ENCODE assay signal across 17 cellular contexts in the genomic region with DNA sequence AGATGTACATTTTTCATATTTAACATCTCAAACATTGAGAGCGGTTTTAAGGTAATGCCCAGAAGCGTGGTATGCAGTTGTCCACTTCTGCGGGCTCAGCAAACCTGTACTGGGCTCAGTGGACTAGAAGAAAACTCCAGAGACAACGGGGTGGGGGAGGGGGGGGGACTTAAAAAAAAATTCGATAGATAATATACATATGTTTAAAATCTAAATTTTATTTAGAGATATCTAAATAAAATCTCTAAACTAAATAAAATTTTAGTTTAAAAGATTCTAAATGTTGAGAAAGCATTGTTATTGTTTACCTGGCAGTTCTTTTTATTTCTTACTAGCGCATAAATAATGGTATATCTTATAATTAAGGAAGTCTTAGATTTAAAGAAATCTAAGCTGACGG. TPM values are rescaled to one million over a fixed set of nuclear protein-coding genes. Genes with fewer than 3 reads are reported as not detected.
A peak's percentile ranks its signal among the peaks of the same experiment; 100 is the strongest.
DNase-seq lines count a peak whose midpoint lies in the region; TF ChIP-seq lines count a peak whose summit lies in the region.
"Had no signal": no experiment of that assay in that cellular context is flagged by ENCODE, and none has a peak within 500 bp of the region (broad histone marks: within the 10 kb centered on the region; RNA-seq: fewer than 3 reads in every experiment).

No MANE protein-coding gene starts in this region.

- H3K27ac Mint-ChIP-seq in activated T-cell treated with anti-CD3 and anti-CD28 coated beads, Interleukin-2, amount 50 U/mL, for 24 hours = peak overlapping the region; percentile 96
- H3K27ac Mint-ChIP-seq in activated naive CD8-positive, alpha-beta T cell = no peak overlapping the region
- no peak overlapping the region for H3K27ac Mint-ChIP-seq in neural progenitor cell
- no peak overlapping the region for H3K27ac Mint-ChIP-seq in osteocyte (ENCODE audit: unreplicated experiment)

- no peak overlapping the region for H3K4me2 ChIP-seq in neural progenitor cell

- peaks cover 36% of the 10 kb centered on the region for H3K36me3 Mint-ChIP-seq in activated T-cell treated with anti-CD3 and anti-CD28 coated beads, Interleukin-2, amount 50 U/mL, for 24 hours (ENCODE audit: low read depth)
- H3K36me3 Mint-ChIP-seq in activated naive CD8-positive, alpha-beta T cell = no peaks in the 10 kb centered on the region
- H3K36me3 Mint-ChIP-seq in neural progenitor cell (no peaks in the 10 kb centered on the region), osteocyte (ENCODE audit: unreplicated experiment) (no peaks in the 10 kb centered on the region)

- H3K9me3 ChIP-seq in neural progenitor cell (ENCODE audit: low read depth) (no peaks in the 10 kb centered on the region), ascending aorta (no peaks in the 10 kb centered on the region)
- H3K9me3 ChIP-seq: neutrophil, SK-N-SH, vagina had no signal

- H3K4me3 ChIP-seq in GM12865 (ENCODE audit: low read depth, low read length) = peak overlapping the region; percentile 75
- no peak overlapping the region for H3K4me3 ChIP-seq in neural progenitor cell
- H3K4me3 ChIP-seq in ascending aorta = no peak overlapping the region

- H3K79me2 ChIP-seq in neural progenitor cell (ENCODE audit: low read depth) = no peaks in the 10 kb centered on the region

- H3F3A ChIP-seq in neural progenitor cell (ENCODE audit: low read depth) = no peaks in the 10 kb centered on the region

- H3K9ac ChIP-seq in neural progenitor cell = no peak overlapping the region
- H3K9ac ChIP-seq: SK-N-SH had no signal

- DNase-seq in activated T-cell treated with anti-CD3 and anti-CD28 coated beads, Interleukin-2, amount 50 U/mL, for 24 hours = no peak
- no peak for DNase-seq in activated T-cell treated with anti-CD3 and anti-CD28 coated beads for 4 hours
- no peak for DNase-seq in GM12865 (ENCODE audit: low read depth)
- DNase-seq in neural progenitor cell (ENCODE audit: low spot score) = no peak
- no peak for DNase-seq in osteocyte (ENCODE audit: extremely low spot score, unreplicated experiment)
- no peak for DNase-seq in ascending aorta (ENCODE audit: low spot score in 2 of 2)
- no peak for DNase-seq in NCI-H1105 treated with DMSO at 0.1 percent for 48 hours (lab: John Stamatoyannopoulos, UW)
- DNase-seq: ACHN, NCI-H2107, SK-N-SH, substantia nigra, T1000 had no signal

- TF ChIP-seq CTCF in GM12865 (IDR thresholded peaks at IDR 0.05; ENCODE audit: insufficient read depth, low read depth, low read length, missing control alignments) = no peak
- no peak for TF ChIP-seq CTCF in neural progenitor cell (IDR thresholded peaks at IDR 0.05)
- no peak for TF ChIP-seq CTCF in osteocyte (IDR thresholded peaks at IDR 0.05)
- no peak for TF ChIP-seq CTCF in ascending aorta (IDR thresholded peaks at IDR 0.05)

- H2AFZ ChIP-seq in neural progenitor cell (replicated peaks) = no peak overlapping the region

- H3K36me3 ChIP-seq in neural progenitor cell = no peaks in the 10 kb centered on the region
- no peaks in the 10 kb centered on the region for H3K36me3 ChIP-seq in ascending aorta
- H3K36me3 ChIP-seq: neutrophil, vagina had no signal

- H3K27me3 Mint-ChIP-seq in activated T-cell treated with anti-CD3 and anti-CD28 coated beads, Interleukin-2, amount 50 U/mL, for 24 hours = peaks cover 2% of the 10 kb centered on the region
- H3K27me3 Mint-ChIP-seq in activated naive CD8-positive, alpha-beta T cell = peaks cover 6% of the 10 kb centered on the region
- peaks cover 11% of the 10 kb centered on the region for H3K27me3 Mint-ChIP-seq in neural progenitor cell (ENCODE audit: insufficient read depth, low read depth)
- peaks cover 70% of the 10 kb centered on the region for H3K27me3 Mint-ChIP-seq in osteocyte (ENCODE audit: unreplicated experiment)

- H4K20me1 ChIP-seq in neural progenitor cell (ENCODE audit: low read depth) = no peaks in the 10 kb centered on the region

- H3K4me3 Mint-ChIP-seq in activated T-cell treated with anti-CD3 and anti-CD28 coated beads, Interleukin-2, amount 50 U/mL, for 24 hours = peak overlapping the region; percentile 96
- peak overlapping the region; percentile 58 for H3K4me3 Mint-ChIP-seq in activated naive CD8-positive, alpha-beta T cell
- H3K4me3 Mint-ChIP-seq in neural progenitor cell (peak overlapping the region; percentile 84), osteocyte (ENCODE audit: unreplicated experiment) (no peak overlapping the region)

- H3K4me1 ChIP-seq in neural progenitor cell (peaks cover 6% of the 10 kb centered on the region), ascending aorta (no peaks in the 10 kb centered on the region)

- H3K27me3 ChIP-seq in neural progenitor cell (peaks cover 58% of the 10 kb centered on the region), ascending aorta (no peaks in the 10 kb centered on the region)
- H3K27me3 ChIP-seq: vagina had no signal

- H3K9me3 Mint-ChIP-seq in activated T-cell treated with anti-CD3 and anti-CD28 coated beads, Interleukin-2, amount 50 U/mL, for 24 hours = no peaks in the 10 kb centered on the region
- H3K9me3 Mint-ChIP-seq in activated naive CD8-positive, alpha-beta T cell (ENCODE audit: low read depth) = no peaks in the 10 kb centered on the region
- H3K9me3 Mint-ChIP-seq in neural progenitor cell (no peaks in the 10 kb centered on the region), osteocyte (ENCODE audit: unreplicated experiment) (no peaks in the 10 kb centered on the region)

- intact Hi-C loops in ascending aorta (cut with DNase I) = no loop called here

- H3K4me1 Mint-ChIP-seq in activated T-cell treated with anti-CD3 and anti-CD28 coated beads, Interleukin-2, amount 50 U/mL, for 24 hours (ENCODE audit: low read depth) = peaks cover 64% of the 10 kb centered on the region
- H3K4me1 Mint-ChIP-seq in activated naive CD8-positive, alpha-beta T cell (ENCODE audit: low read depth) = peaks cover 24% of the 10 kb centered on the region
- peaks cover 6% of the 10 kb centered on the region for H3K4me1 Mint-ChIP-seq in neural progenitor cell
- peaks cover 7% of the 10 kb centered on the region for H3K4me1 Mint-ChIP-seq in osteocyte (ENCODE audit: unreplicated experiment)

- H3K27ac ChIP-seq in neural progenitor cell = no peak overlapping the region
- no peak overlapping the region for H3K27ac ChIP-seq in ascending aorta
- H3K27ac ChIP-seq: C4-2B, neutrophil, RWPE1, vagina had no signal

RNA-seq across cellular contexts. Expression of gene IL12RB2, which starts 1.1 kb away (rescaled TPM):
- total RNA-seq in neural progenitor cell (ENCODE audit: low replicate concordance) (0.06 and 0.25 TPM in 2 replicates), osteocyte (not detected in 2 replicates), ascending aorta (not detected)
